In the genomic region with DNA sequence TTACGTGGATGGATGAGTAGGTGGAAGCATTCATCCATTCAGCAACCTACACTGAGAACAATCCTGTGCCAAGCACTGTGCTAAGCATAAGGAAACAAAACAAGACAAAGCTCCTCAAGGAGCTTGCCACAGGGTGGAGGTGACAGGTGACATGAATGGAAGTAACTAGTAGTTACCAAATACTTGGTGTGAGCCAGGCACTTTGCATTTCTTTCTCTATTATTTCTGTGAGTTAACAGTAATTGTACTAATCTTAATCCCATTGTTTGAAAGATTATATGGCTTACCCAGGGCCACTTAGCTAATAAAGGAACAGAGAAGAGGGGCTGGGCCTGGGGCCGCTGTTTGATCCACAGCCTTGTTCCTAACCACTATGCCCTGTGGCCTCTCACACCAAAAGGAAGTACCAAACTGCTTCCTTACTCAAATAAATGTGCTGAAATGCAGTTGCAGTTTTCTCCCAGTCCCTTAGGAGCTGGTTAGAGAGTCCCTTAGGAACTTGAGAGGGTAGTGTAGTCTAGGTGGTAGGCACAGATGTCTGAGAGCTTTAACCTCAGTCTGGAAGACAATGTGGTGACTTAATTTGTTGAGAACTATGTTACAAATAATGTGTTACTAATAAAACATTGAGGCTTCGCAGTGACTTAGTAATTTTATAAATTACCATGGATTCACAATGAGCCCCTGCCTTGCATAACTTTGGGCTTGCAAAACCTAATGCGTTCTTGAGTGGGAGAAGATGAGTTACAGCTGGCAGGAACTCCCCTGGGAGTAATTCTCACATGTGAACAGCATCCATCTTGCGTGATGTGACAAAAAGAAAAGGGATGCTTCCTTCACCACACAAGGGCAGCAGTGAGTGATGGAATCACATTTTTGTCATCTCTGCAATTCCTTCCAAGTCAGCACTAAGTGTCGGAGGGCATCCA, we compare ENCODE assay signal across 11 cellular contexts.
DNase-seq lines count a peak whose midpoint lies in the region; ATAC-seq, FAIRE-seq and TF ChIP-seq lines count a peak whose summit lies in the region.
"Had no signal": no experiment of that assay in that cellular context is flagged by ENCODE, and none has a peak within 500 bp of the region (broad histone marks: within the 10 kb centered on the region; RNA-seq: fewer than 3 reads in every experiment).

No MANE protein-coding gene starts in this region.

- peak; percentile 53 for ATAC-seq in upper lobe of right lung
- no peak for ATAC-seq in HG02938 (IDR thresholded peaks at IDR 0.05; ENCODE audit: unreplicated experiment)
- no peak for ATAC-seq in stimulated activated naive CD8-positive, alpha-beta T cell treated with anti-CD3 and anti-CD28 coated beads, Interleukin-15, amount 100 ng/mL, for 72 hours

- H3K36me3 ChIP-seq in astrocyte (ENCODE audit: insufficient read depth, low read length) = peaks cover 4% of the 10 kb centered on the region
- peaks cover 33% of the 10 kb centered on the region for H3K36me3 ChIP-seq in upper lobe of right lung

- peaks cover 18% of the 10 kb centered on the region for H3K4me1 ChIP-seq in astrocyte (ENCODE audit: insufficient read depth, low read length)
- peaks cover 21% of the 10 kb centered on the region for H3K4me1 ChIP-seq in upper lobe of right lung

- no peak overlapping the region for H2AFZ ChIP-seq in astrocyte (ENCODE audit: low read depth, low read length)

- no peaks in the 10 kb centered on the region for H4K20me1 ChIP-seq in astrocyte (ENCODE audit: insufficient read depth, low read length)

- peak overlapping the region; percentile 12 for H3K9ac ChIP-seq in astrocyte (ENCODE audit: low read length)

- no peaks in the 10 kb centered on the region for H3K27me3 Mint-ChIP-seq in astrocyte (ENCODE audit: low read depth, unreplicated experiment)
- no peaks in the 10 kb centered on the region for H3K27me3 Mint-ChIP-seq in stimulated activated naive CD8-positive, alpha-beta T cell treated with anti-CD3 and anti-CD28 coated beads, Interleukin-15, amount 100 ng/mL, for 72 hours

- H3K9me3 Mint-ChIP-seq in astrocyte (ENCODE audit: unreplicated experiment) = no peaks in the 10 kb centered on the region
- no peaks in the 10 kb centered on the region for H3K9me3 Mint-ChIP-seq in stimulated activated naive CD8-positive, alpha-beta T cell treated with anti-CD3 and anti-CD28 coated beads, Interleukin-15, amount 100 ng/mL, for 72 hours

- H3K4me3 Mint-ChIP-seq in astrocyte (ENCODE audit: unreplicated experiment) = no peak overlapping the region
- no peak overlapping the region for H3K4me3 Mint-ChIP-seq in stimulated activated naive CD8-positive, alpha-beta T cell treated with anti-CD3 and anti-CD28 coated beads, Interleukin-15, amount 100 ng/mL, for 72 hours

- H3K4me3 ChIP-seq in astrocyte (ENCODE audit: insufficient read depth, low read depth, low read length) (no peak overlapping the region), upper lobe of right lung (no peak overlapping the region), dorsolateral prefrontal cortex (no peak overlapping the region)

- no peaks in the 10 kb centered on the region for H3K9me3 ChIP-seq in astrocyte (ENCODE audit: insufficient read depth, low read depth, low read length)
- no peaks in the 10 kb centered on the region for H3K9me3 ChIP-seq in upper lobe of right lung

- DNase-seq in NCI-H2227 (lab: John Stamatoyannopoulos, UW; ENCODE audit: unreplicated experiment) (peak; percentile 9), NCI-H2227 treated with DMSO at 0.1 percent for 48 hours (lab: John Stamatoyannopoulos, UW) (no peak), astrocyte (ENCODE audit: low read depth) (peak; percentile 87), kidney tubule cell (ENCODE audit: low spot score) (peak; percentile 70), upper lobe of right lung (no peak), dorsolateral prefrontal cortex (no peak)
- no peak for DNase-seq in stimulated activated naive CD8-positive, alpha-beta T cell treated with anti-CD3 and anti-CD28 coated beads, Interleukin-15, amount 100 ng/mL, for 72 hours
- DNase-seq: 8988T; activated T-cell treated with anti-CD3 and anti-CD28 coated beads, Interleukin-2, amount 50 U/mL, for 48 hours; NK-92 treated with Interleukin-12 subunit alpha and Interleukin-12 subunit beta, amount 100 ng/mL, for 24 hours had no signal

- H3K4me1 Mint-ChIP-seq in astrocyte (ENCODE audit: low read depth, unreplicated experiment) = peaks cover 12% of the 10 kb centered on the region
- peaks cover 10% of the 10 kb centered on the region for H3K4me1 Mint-ChIP-seq in stimulated activated naive CD8-positive, alpha-beta T cell treated with anti-CD3 and anti-CD28 coated beads, Interleukin-15, amount 100 ng/mL, for 72 hours

- TF ChIP-seq CTCF in astrocyte (IDR thresholded peaks at IDR 0.05; ENCODE audit: insufficient read depth, low read depth, low read length) (no peak), upper lobe of right lung (IDR thresholded peaks at IDR 0.05) (no peak), dorsolateral prefrontal cortex (IDR thresholded peaks at IDR 0.05 in 54 of 56, conservative IDR thresholded peaks at IDR 0.05 in 2 of 56; ENCODE audit: low read depth in 1 of 56, partially characterized antibody in 56 of 56) (no peak)

- H3K36me3 Mint-ChIP-seq in astrocyte (ENCODE audit: low read depth, unreplicated experiment) = peaks cover 30% of the 10 kb centered on the region

- H3K27me3 ChIP-seq in astrocyte (ENCODE audit: insufficient read depth, low read length) = no peaks in the 10 kb centered on the region
- H3K27me3 ChIP-seq in upper lobe of right lung = no peaks in the 10 kb centered on the region
- peaks cover 0 to 7% (median 0%) of the 10 kb centered on the region in 45 donors for H3K27me3 ChIP-seq in dorsolateral prefrontal cortex

- FAIRE-seq in astrocyte (lab: Jason Lieb, UNC) = peak; percentile 34

- no peaks in the 10 kb centered on the region for H3K79me2 ChIP-seq in astrocyte (ENCODE audit: insufficient read depth, low read length)

- H3K4me2 ChIP-seq in astrocyte (ENCODE audit: low read length) = no peak overlapping the region

- intact Hi-C loops in upper lobe of right lung (cut with DNase I) (loop anchor here (10.0 kb wide), 1 partner anchor 67 kb away; a partner anchor contains a TSS), dorsolateral prefrontal cortex (cut with DNase I) (no loop called here)

- peak overlapping the region; percentile 63 for H3K27ac Mint-ChIP-seq in astrocyte (ENCODE audit: unreplicated experiment)
- peak overlapping the region in 1 of 2 donors; percentile 60 for H3K27ac Mint-ChIP-seq in stimulated activated naive CD8-positive, alpha-beta T cell treated with anti-CD3 and anti-CD28 coated beads, Interleukin-15, amount 100 ng/mL, for 72 hours

- H3K27ac ChIP-seq in astrocyte (ENCODE audit: low read depth, low read length) (peak overlapping the region; percentile 31), upper lobe of right lung (peak overlapping the region; percentile 20), dorsolateral prefrontal cortex (peak overlapping the region in 4 of 59 donors; percentile 6 to 58 (median 50))

Comparison
In these comparisons a context has a peak if more than half of its experiments do, and no peak if none do; other contexts are left out.
1. DNase-seq: peak in NCI-H2227 (single experiment), astrocyte (single experiment) and kidney tubule cell (single experiment); none in NCI-H2227 treated with DMSO at 0.1 percent for 48 hours (single experiment), upper lobe of right lung (single experiment), stimulated activated naive CD8-positive, alpha-beta T cell treated with anti-CD3 and anti-CD28 coated beads, Interleukin-15, amount 100 ng/mL, for 72 hours (0 of 2) and dorsolateral prefrontal cortex (0 of 10).